ENCODE assay signal across 1 cellular context in genomic region chr20:14879020-14879697, GRCh38.
TF ChIP-seq lines count a peak whose summit lies in the region.

No MANE protein-coding gene starts in this region.

TF ChIP-seq in HepG2, 621 proteins besides CTCF, POLR2A, EP300 and RAD21 (continued from another document and continues in another):
- TF ChIP-seq ZXDC (CRISPR knock-in tag; IDR thresholded peaks at IDR 0.05) (no peak), EEA1 (CRISPR knock-in tag; IDR thresholded peaks at IDR 0.05; ENCODE audit: borderline replicate concordance) (no peak), NFE2L2 (IDR thresholded peaks at IDR 0.05; ENCODE audit: low read length) (peak; percentile 97), NR2F2 (IDR thresholded peaks at IDR 0.05; ENCODE audit: borderline replicate concordance, low read depth) (no peak), ATF6 (CRISPR knock-in tag; conservative IDR thresholded peaks at IDR 0.05) (no peak), TBX2 (CRISPR knock-in tag; IDR thresholded peaks at IDR 0.05; ENCODE audit: borderline replicate concordance) (no peak), MXD4 (CRISPR knock-in tag; IDR thresholded peaks at IDR 0.05) (no peak), ZNF414 (CRISPR knock-in tag; IDR thresholded peaks at IDR 0.05) (no peak), ATRX (CRISPR knock-in tag; IDR thresholded peaks at IDR 0.05; ENCODE audit: borderline replicate concordance) (no peak), IRF1 (CRISPR knock-in tag; IDR thresholded peaks at IDR 0.05; ENCODE audit: low read depth) (no peak), AHR (CRISPR knock-in tag; IDR thresholded peaks at IDR 0.05) (no peak), HNRNPH1 (optimal IDR thresholded peaks at IDR 0.05; ENCODE audit: low read depth, low read length) (no peak), ATF2 (CRISPR knock-in tag; IDR thresholded peaks at IDR 0.05) (no peak), ZNF446 (CRISPR knock-in tag; IDR thresholded peaks at IDR 0.05) (no peak), ZZZ3 (CRISPR knock-in tag; IDR thresholded peaks at IDR 0.05; ENCODE audit: borderline replicate concordance) (no peak), ZNF710 (CRISPR knock-in tag; IDR thresholded peaks at IDR 0.05; ENCODE audit: borderline replicate concordance) (no peak), TSC22D2 (CRISPR knock-in tag; IDR thresholded peaks at IDR 0.05; ENCODE audit: borderline replicate concordance) (no peak), ZNF781 (CRISPR knock-in tag; IDR thresholded peaks at IDR 0.05; ENCODE audit: borderline replicate concordance, not compliant biosample characterization) (no peak), BRCA1 (CRISPR knock-in tag; IDR thresholded peaks at IDR 0.05) (no peak), GPN1 (CRISPR knock-in tag; IDR thresholded peaks at IDR 0.05; ENCODE audit: borderline replicate concordance) (no peak), ZNF678 (CRISPR knock-in tag; IDR thresholded peaks at IDR 0.05) (no peak), ZC3H4 (CRISPR knock-in tag; IDR thresholded peaks at IDR 0.05; ENCODE audit: borderline replicate concordance) (no peak), ZNF761 (CRISPR knock-in tag; conservative IDR thresholded peaks at IDR 0.05) (no peak), ZNF576 (CRISPR knock-in tag; IDR thresholded peaks at IDR 0.05) (no peak), BCLAF1 (IDR thresholded peaks at IDR 0.05) (no peak), ZNF619 (CRISPR knock-in tag; IDR thresholded peaks at IDR 0.05) (no peak), CHCHD3 (CRISPR knock-in tag; IDR thresholded peaks at IDR 0.05) (no peak), ZNF547 (CRISPR knock-in tag; IDR thresholded peaks at IDR 0.05) (no peak), SCMH1 (CRISPR knock-in tag; IDR thresholded peaks at IDR 0.05; ENCODE audit: borderline replicate concordance) (no peak), ATF7 (IDR thresholded peaks at IDR 0.05) (0 out of 2 replicates have a peak, but pooled peaks have one; percentile 26), ATF7 (CRISPR knock-in tag; IDR thresholded peaks at IDR 0.05) (no peak), ATF4 (CRISPR knock-in tag; IDR thresholded peaks at IDR 0.05) (peak in 1 of 2 experiments; percentile 55; a peak in 2 of 4 replicates), ZNF513 (CRISPR knock-in tag; conservative IDR thresholded peaks at IDR 0.05) (no peak), KMT2B (CRISPR knock-in tag; IDR thresholded peaks at IDR 0.05) (no peak), NCOA5 (CRISPR knock-in tag; IDR thresholded peaks at IDR 0.05) (no peak), ZNF124 (CRISPR knock-in tag; IDR thresholded peaks at IDR 0.05) (no peak), HOXA5 (CRISPR knock-in tag; IDR thresholded peaks at IDR 0.05) (no peak), SP4 (CRISPR knock-in tag; IDR thresholded peaks at IDR 0.05) (no peak), AFF4 (CRISPR knock-in tag; IDR thresholded peaks at IDR 0.05) (no peak), FOXA1 (IDR thresholded peaks at IDR 0.05) (peak; percentile 78), FOXA1 (CRISPR knock-in tag; IDR thresholded peaks at IDR 0.05) (peak; percentile 74), GPBP1L1 (CRISPR knock-in tag; IDR thresholded peaks at IDR 0.05) (no peak), FOXP1 (IDR thresholded peaks at IDR 0.05) (no peak), FOXP1 (CRISPR knock-in tag; IDR thresholded peaks at IDR 0.05) (peak; percentile 83)
